In genomic region chr14:88727057-88727456, GRCh38 we compare ENCODE assay signal across 32 cellular contexts.
"Had no signal": no experiment of that assay in that cellular context is flagged by ENCODE, and none has a peak within 500 bp of the region (broad histone marks: within the 10 kb centered on the region; RNA-seq: fewer than 3 reads in every experiment).

No MANE protein-coding gene starts in this region.

- H3K36me3 ChIP-seq: ascending aorta, breast epithelium, cardiac muscle cell, colonic mucosa, esophagus squamous epithelium, gastroesophageal sphincter, heart right ventricle had no signal

- ATAC-seq: activated CD4-positive, alpha-beta T cell treated with anti-CD3 and anti-CD28 coated beads for 36 hours; activated naive CD4-positive, alpha-beta T cell treated with anti-CD3 and anti-CD28 coated beads, Interleukin-2, amount 50 U/mL, for 72 hours; activated T-cell treated with anti-CD3 and anti-CD28 coated beads, Interleukin-2, amount 50 U/mL, for 72 hours; gastroesophageal sphincter; heart right ventricle; T-helper 17 cell had no signal

- H3K4me3 ChIP-seq: ascending aorta, breast epithelium, cardiac muscle cell, colonic mucosa, esophagus squamous epithelium, gastroesophageal sphincter, heart right ventricle had no signal

- FAIRE-seq: endometrium, endothelial cell of umbilical vein had no signal

- H3K27ac Mint-ChIP-seq: activated CD4-positive, alpha-beta memory T cell treated with anti-CD3 and anti-CD28 coated beads, Interleukin-2, amount 10 ng/mL, durations not matched to agents 7 days and 5 days; activated CD4-positive, alpha-beta T cell treated with anti-CD3 and anti-CD28 coated beads for 36 hours; activated CD4-positive, alpha-beta T cell treated with anti-CD3 and anti-CD28 coated beads, Interleukin-2, amount 10 ng/mL, durations not matched to agents 24 days and 14 days; activated naive CD4-positive, alpha-beta T cell treated with anti-CD3 and anti-CD28 coated beads, Interleukin-2, amount 10 ng/mL, durations not matched to agents 7 days and 5 days; activated naive CD4-positive, alpha-beta T cell treated with anti-CD3 and anti-CD28 coated beads, Interleukin-2, amount 50 U/mL, for 72 hours; activated naive CD8-positive, alpha-beta T cell treated with anti-CD3 and anti-CD28 coated beads, Interleukin-2, amount 10 ng/mL, durations not matched to agents 7 days and 5 days; activated T-cell treated with anti-CD3 and anti-CD28 coated beads, Interleukin-2, amount 50 U/mL, for 24 hours; activated T-cell treated with anti-CD3 and anti-CD28 coated beads, Interleukin-2, amount 50 U/mL, for 72 hours; brain; T-helper 17 cell; T-helper 2 cell treated with Interferon-gamma antibody and Interleukin-4, amounts not matched to agents 5 μg/mL and 100 μg/mL, for 36 hours had no signal

- DNase-seq: activated CD4-positive, alpha-beta memory T cell treated with anti-CD3 and anti-CD28 coated beads, Interleukin-2, amount 10 ng/mL, durations not matched to agents 7 days and 5 days; activated CD4-positive, alpha-beta T cell treated with anti-CD3 and anti-CD28 coated beads for 36 hours; activated CD4-positive, alpha-beta T cell treated with anti-CD3 and anti-CD28 coated beads, Interleukin-2, amount 10 ng/mL, durations not matched to agents 24 days and 14 days; activated CD4-positive, CD25-positive, alpha-beta regulatory T cell; activated CD4-positive, CD25-positive, alpha-beta regulatory T cell treated with anti-CD3 and anti-CD28 coated beads, Interleukin-2, amount 50 U/mL, for 72 hours; activated CD8-positive, alpha-beta memory T cell treated with anti-CD3 and anti-CD28 coated beads, Interleukin-2, amount 50 U/mL, for 48 hours; activated gamma-delta T cell; activated naive CD4-positive, alpha-beta T cell; activated naive CD4-positive, alpha-beta T cell treated with anti-CD3 and anti-CD28 coated beads, Interleukin-2, amount 10 ng/mL, durations not matched to agents 7 days and 5 days; activated naive CD8-positive, alpha-beta T cell treated with anti-CD3 and anti-CD28 coated beads, Interleukin-2, amount 10 ng/mL, durations not matched to agents 7 days and 5 days; activated T-cell treated with anti-CD3 and anti-CD28 coated beads for 4 hours; activated T-cell treated with anti-CD3 and anti-CD28 coated beads, Interleukin-2, amount 50 U/mL, for 24 hours; activated T-cell treated with anti-CD3 and anti-CD28 coated beads, Interleukin-2, amount 50 U/mL, for 72 hours; central memory CD4-positive, alpha-beta T cell; cerebellar nuclear complex; colonic mucosa; effector CD8-positive, alpha-beta T cell; esophagus squamous epithelium; foreskin melanocyte; heart right ventricle; T-helper 17 cell; T1000 had no signal

- H3K36me3 Mint-ChIP-seq: activated naive CD4-positive, alpha-beta T cell treated with anti-CD3 and anti-CD28 coated beads, Interleukin-2, amount 10 ng/mL, durations not matched to agents 7 days and 5 days; activated naive CD4-positive, alpha-beta T cell treated with anti-CD3 and anti-CD28 coated beads, Interleukin-2, amount 50 U/mL, for 72 hours; activated naive CD8-positive, alpha-beta T cell treated with anti-CD3 and anti-CD28 coated beads, Interleukin-2, amount 10 ng/mL, durations not matched to agents 7 days and 5 days had no signal

- H3K27me3 ChIP-seq: ascending aorta, breast epithelium, cardiac muscle cell, colonic mucosa, esophagus squamous epithelium, gastroesophageal sphincter, heart right ventricle had no signal

- H3K9me3 Mint-ChIP-seq: activated CD4-positive, alpha-beta memory T cell treated with anti-CD3 and anti-CD28 coated beads, Interleukin-2, amount 10 ng/mL, durations not matched to agents 7 days and 5 days; activated CD4-positive, alpha-beta T cell treated with anti-CD3 and anti-CD28 coated beads, Interleukin-2, amount 10 ng/mL, durations not matched to agents 24 days and 14 days; activated naive CD4-positive, alpha-beta T cell treated with anti-CD3 and anti-CD28 coated beads, Interleukin-2, amount 10 ng/mL, durations not matched to agents 7 days and 5 days; activated naive CD4-positive, alpha-beta T cell treated with anti-CD3 and anti-CD28 coated beads, Interleukin-2, amount 50 U/mL, for 72 hours; activated naive CD8-positive, alpha-beta T cell treated with anti-CD3 and anti-CD28 coated beads, Interleukin-2, amount 10 ng/mL, durations not matched to agents 7 days and 5 days; activated T-cell treated with anti-CD3 and anti-CD28 coated beads, Interleukin-2, amount 50 U/mL, for 72 hours; brain; T-helper 2 cell treated with Interferon-gamma antibody and Interleukin-4, amounts not matched to agents 5 μg/mL and 100 μg/mL, for 36 hours had no signal

- H3K27ac ChIP-seq: ascending aorta, breast epithelium, cardiac muscle cell, colonic mucosa, epithelial cell of prostate, esophagus squamous epithelium, gastroesophageal sphincter, heart right ventricle had no signal

- H3K4me1 ChIP-seq: ascending aorta, breast epithelium, colonic mucosa, esophagus squamous epithelium, gastroesophageal sphincter, heart right ventricle had no signal

- H3K9me3 ChIP-seq: ascending aorta, breast epithelium, colonic mucosa, esophagus squamous epithelium, gastroesophageal sphincter, heart right ventricle had no signal

- H3K4me1 Mint-ChIP-seq: activated CD4-positive, alpha-beta memory T cell treated with anti-CD3 and anti-CD28 coated beads, Interleukin-2, amount 10 ng/mL, durations not matched to agents 7 days and 5 days; activated CD4-positive, alpha-beta T cell treated with anti-CD3 and anti-CD28 coated beads for 36 hours; activated CD4-positive, alpha-beta T cell treated with anti-CD3 and anti-CD28 coated beads, Interleukin-2, amount 10 ng/mL, durations not matched to agents 24 days and 14 days; activated naive CD4-positive, alpha-beta T cell treated with anti-CD3 and anti-CD28 coated beads, Interleukin-2, amount 10 ng/mL, durations not matched to agents 7 days and 5 days; activated naive CD8-positive, alpha-beta T cell treated with anti-CD3 and anti-CD28 coated beads, Interleukin-2, amount 10 ng/mL, durations not matched to agents 7 days and 5 days; brain; T-helper 17 cell had no signal

- H3K4me3 Mint-ChIP-seq: activated CD4-positive, alpha-beta memory T cell treated with anti-CD3 and anti-CD28 coated beads, Interleukin-2, amount 10 ng/mL, durations not matched to agents 7 days and 5 days; activated CD4-positive, alpha-beta T cell treated with anti-CD3 and anti-CD28 coated beads for 36 hours; activated CD4-positive, alpha-beta T cell treated with anti-CD3 and anti-CD28 coated beads, Interleukin-2, amount 10 ng/mL, durations not matched to agents 24 days and 14 days; activated naive CD4-positive, alpha-beta T cell treated with anti-CD3 and anti-CD28 coated beads, Interleukin-2, amount 10 ng/mL, durations not matched to agents 7 days and 5 days; activated naive CD8-positive, alpha-beta T cell treated with anti-CD3 and anti-CD28 coated beads, Interleukin-2, amount 10 ng/mL, durations not matched to agents 7 days and 5 days; activated T-cell treated with anti-CD3 and anti-CD28 coated beads, Interleukin-2, amount 50 U/mL, for 24 hours; activated T-cell treated with anti-CD3 and anti-CD28 coated beads, Interleukin-2, amount 50 U/mL, for 72 hours; brain; T-helper 17 cell; T-helper 2 cell treated with Interferon-gamma antibody and Interleukin-4, amounts not matched to agents 5 μg/mL and 100 μg/mL, for 36 hours had no signal

- H3K27me3 Mint-ChIP-seq: activated CD4-positive, alpha-beta memory T cell treated with anti-CD3 and anti-CD28 coated beads, Interleukin-2, amount 10 ng/mL, durations not matched to agents 7 days and 5 days; activated CD4-positive, alpha-beta T cell treated with anti-CD3 and anti-CD28 coated beads for 36 hours; activated CD4-positive, alpha-beta T cell treated with anti-CD3 and anti-CD28 coated beads, Interleukin-2, amount 10 ng/mL, durations not matched to agents 24 days and 14 days; activated naive CD4-positive, alpha-beta T cell treated with anti-CD3 and anti-CD28 coated beads, Interleukin-2, amount 10 ng/mL, durations not matched to agents 7 days and 5 days; activated naive CD8-positive, alpha-beta T cell treated with anti-CD3 and anti-CD28 coated beads, Interleukin-2, amount 10 ng/mL, durations not matched to agents 7 days and 5 days; activated T-cell treated with anti-CD3 and anti-CD28 coated beads, Interleukin-2, amount 50 U/mL, for 24 hours; brain; T-helper 17 cell had no signal
